Comparison of ENCODE assay signal across 18 cellular contexts in genomic region chr6:159578629-159579028, GRCh38.
DNase-seq lines count a peak whose midpoint lies in the region; ATAC-seq and TF ChIP-seq lines count a peak whose summit lies in the region.
"Had no signal": no experiment of that assay in that cellular context is flagged by ENCODE, and none has a peak within 500 bp of the region (broad histone marks: within the 10 kb centered on the region; RNA-seq: fewer than 3 reads in every experiment).

No MANE protein-coding gene starts in this region.

- intact Hi-C loops in Calu3 (cut with micrococcal nuclease; ENCODE audit: unreplicated experiment): no loop called here

- CTCF ChIA-PET in Calu3 (lab: Charles Lee): no interaction called here
- CTCF ChIA-PET in activated CD8-positive, alpha-beta memory T cell treated with anti-CD3 and anti-CD28 coated beads, Interleukin-2, amount 10 ng/mL, durations not matched to agents 7 days and 5 days (lab: Charles Lee): no interaction called here

- no peaks in the 10 kb centered on the region for H3K27me3 ChIP-seq in foreskin keratinocyte

- no peak overlapping the region for H3K4me3 Mint-ChIP-seq in Calu3 (ENCODE audit: low read depth, unreplicated experiment)
- H3K4me3 Mint-ChIP-seq in activated CD8-positive, alpha-beta memory T cell treated with anti-CD3 and anti-CD28 coated beads, Interleukin-2, amount 10 ng/mL, durations not matched to agents 7 days and 5 days: no peak overlapping the region
- H3K4me3 Mint-ChIP-seq: CD4-positive, alpha-beta T cell had no signal

- BruUV-seq in Calu3 (replicated peaks; lab: Mats Ljungman, UMichigan): no TSS peak

- peaks cover 9% of the 10 kb centered on the region for H3K36me3 Mint-ChIP-seq in Calu3 (ENCODE audit: insufficient read depth, unreplicated experiment)
- H3K36me3 Mint-ChIP-seq in activated CD8-positive, alpha-beta memory T cell treated with anti-CD3 and anti-CD28 coated beads, Interleukin-2, amount 10 ng/mL, durations not matched to agents 7 days and 5 days: no peaks in the 10 kb centered on the region

- H3K4me1 ChIP-seq in foreskin keratinocyte: no peaks in the 10 kb centered on the region
- H3K4me1 ChIP-seq: BE2C had no signal

- no peak overlapping the region for H3K27ac ChIP-seq in foreskin keratinocyte

- peak; percentile 51 for DNase-seq in Calu3
- peak; percentile 16 for DNase-seq in LoVo (ENCODE audit: low spot score)
- DNase-seq in astrocyte of the hippocampus (ENCODE audit: low read depth, low spot score): peak; percentile 21
- DNase-seq in foreskin keratinocyte: no peak
- DNase-seq in COLO829 (ENCODE audit: low spot score): no peak
- DNase-seq in activated CD8-positive, alpha-beta memory T cell treated with anti-CD3 and anti-CD28 coated beads, Interleukin-2, amount 10 ng/mL, durations not matched to agents 7 days and 5 days: no peak
- DNase-seq: BE2C; CD4-positive, alpha-beta T cell; DMS79; KBM-7; NCI-H1048; NCI-H1436 treated with DMSO at 0.1 percent for 48 hours; NCI-H2081; NCI-H510A treated with DMSO at 0.1 percent for 48 hours; SHP77 treated with DMSO at 0.1 percent for 48 hours had no signal

- H3K27me3 Mint-ChIP-seq in Calu3 (ENCODE audit: unreplicated experiment): no peaks in the 10 kb centered on the region
- H3K27me3 Mint-ChIP-seq in activated CD8-positive, alpha-beta memory T cell treated with anti-CD3 and anti-CD28 coated beads, Interleukin-2, amount 10 ng/mL, durations not matched to agents 7 days and 5 days: no peaks in the 10 kb centered on the region

- H3K9me3 Mint-ChIP-seq in Calu3 (ENCODE audit: low read depth, unreplicated experiment): peaks cover 13% of the 10 kb centered on the region
- H3K9me3 Mint-ChIP-seq in activated CD8-positive, alpha-beta memory T cell treated with anti-CD3 and anti-CD28 coated beads, Interleukin-2, amount 10 ng/mL, durations not matched to agents 7 days and 5 days (ENCODE audit: low read depth): no peaks in the 10 kb centered on the region
- H3K9me3 Mint-ChIP-seq: CD4-positive, alpha-beta T cell had no signal

- H3K27ac Mint-ChIP-seq in Calu3 (ENCODE audit: unreplicated experiment): peak overlapping the region; percentile 76
- H3K27ac Mint-ChIP-seq in activated CD8-positive, alpha-beta memory T cell treated with anti-CD3 and anti-CD28 coated beads, Interleukin-2, amount 10 ng/mL, durations not matched to agents 7 days and 5 days: no peak overlapping the region
- H3K27ac Mint-ChIP-seq: CD4-positive, alpha-beta T cell had no signal

- ATAC-seq in foreskin keratinocyte (peak; percentile 46), GM18517 (IDR thresholded peaks at IDR 0.05; ENCODE audit: unreplicated experiment) (no peak)
- no peak for ATAC-seq in activated CD8-positive, alpha-beta memory T cell treated with anti-CD3 and anti-CD28 coated beads, Interleukin-2, amount 10 ng/mL, durations not matched to agents 7 days and 5 days
- ATAC-seq: HCT116, SK-N-SH treated with all-trans-retinoic acid at 6 μM for 48 hours had no signal

- H3K4me1 Mint-ChIP-seq in Calu3 (ENCODE audit: low read depth, unreplicated experiment): peaks cover 17% of the 10 kb centered on the region
- H3K4me1 Mint-ChIP-seq in activated CD8-positive, alpha-beta memory T cell treated with anti-CD3 and anti-CD28 coated beads, Interleukin-2, amount 10 ng/mL, durations not matched to agents 7 days and 5 days: no peaks in the 10 kb centered on the region

- TF ChIP-seq CTCF in Calu3 (IDR thresholded peaks at IDR 0.05; ENCODE audit: unreplicated experiment) (no peak), foreskin keratinocyte (conservative IDR thresholded peaks at IDR 0.05) (no peak)

Comparison
In these comparisons a context has a peak if more than half of its experiments do, and no peak if none do; other contexts are left out.
1. DNase-seq: peak in Calu3 (single experiment), LoVo (single experiment) and astrocyte of the hippocampus (single experiment); none in foreskin keratinocyte (0 of 2), COLO829 (single experiment) and activated CD8-positive, alpha-beta memory T cell treated with anti-CD3 and anti-CD28 coated beads, Interleukin-2, amount 10 ng/mL, durations not matched to agents 7 days and 5 days (single experiment).